Comparison of ENCODE assay signal across 10 cellular contexts in the genomic region with DNA sequence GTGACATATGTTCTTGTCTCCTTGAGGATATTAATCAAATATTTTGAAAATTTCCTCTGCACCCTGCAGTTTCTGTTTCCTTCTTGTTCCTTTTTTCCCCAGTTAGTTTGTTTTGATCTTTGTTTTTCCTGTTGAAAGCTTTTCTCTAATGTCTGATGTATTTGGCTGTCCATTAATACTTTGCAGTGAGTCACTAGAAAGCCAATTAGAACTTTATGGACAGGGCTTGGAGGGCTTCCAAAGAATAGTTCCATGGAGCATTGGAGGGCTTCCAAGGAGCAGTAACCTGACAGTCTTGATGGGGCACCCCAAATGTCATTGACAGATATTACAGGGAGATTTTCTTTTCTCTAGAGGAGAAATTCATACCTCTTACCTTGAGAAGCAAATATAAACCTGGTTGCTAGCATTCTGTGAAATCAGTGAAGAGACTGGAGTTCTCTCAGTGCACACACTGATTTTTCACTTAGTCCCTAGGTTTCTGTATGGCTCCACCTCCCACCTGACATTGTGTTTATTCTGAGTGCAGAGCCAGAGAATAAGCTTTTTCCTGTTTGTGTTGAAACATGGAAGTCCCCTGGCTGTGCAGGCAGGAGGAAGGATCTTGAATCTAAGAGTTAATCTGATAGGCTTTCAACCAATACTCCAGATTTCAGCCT. TPM values are rescaled to one million over a fixed set of nuclear protein-coding genes. Genes with fewer than 3 reads are reported as not detected.
A peak's percentile ranks its signal among the peaks of the same experiment; 100 is the strongest.
DNase-seq lines count a peak whose midpoint lies in the region; ATAC-seq and TF ChIP-seq lines count a peak whose summit lies in the region.
"Had no signal": no experiment of that assay in that cellular context is flagged by ENCODE, and none has a peak within 500 bp of the region (broad histone marks: within the 10 kb centered on the region; RNA-seq: fewer than 3 reads in every experiment).

No MANE protein-coding gene starts in this region.

- no peaks in the 10 kb centered on the region for H3K9me3 ChIP-seq in prostate gland
- H3K9me3 ChIP-seq in CD4-positive, alpha-beta memory T cell (ENCODE audit: control insufficient read depth in 1 of 2, low read length in 2 of 2), result no peaks in the 10 kb centered on the region

- intact Hi-C loops in prostate gland (cut with DNase I), result no loop called here
- intact Hi-C loops in CD4-positive, alpha-beta memory T cell (cut with micrococcal nuclease), result no loop called here

- POLR2A ChIA-PET in CD4-positive, alpha-beta memory T cell (lab: Charles Lee; ENCODE audit: partially characterized antibody), result no interaction called here

- H3K4me1 ChIP-seq in prostate gland (replicated peaks), result peaks cover 9% of the 10 kb centered on the region
- peaks cover 3% of the 10 kb centered on the region for H3K4me1 ChIP-seq in CD4-positive, alpha-beta memory T cell (ENCODE audit: insufficient read depth, low read length)

- DNase-seq in EH (ENCODE audit: low read depth) (peak; percentile 82), NCI-H2081 treated with DMSO at 0.1 percent for 48 hours (lab: John Stamatoyannopoulos, UW) (peak; percentile 1), prostate gland (ENCODE audit: low spot score) (peak; percentile 78), GM20000 (ENCODE audit: low spot score) (no peak)
- no peak for DNase-seq in CD4-positive, alpha-beta memory T cell
- DNase-seq: activated CD8-positive, alpha-beta T cell treated with anti-CD3 and anti-CD28 coated beads, Interleukin-2, amount 10 ng/mL, durations not matched to agents 7 days and 5 days; SHP77 had no signal

- H3K36me3 ChIP-seq in prostate gland, result no peaks in the 10 kb centered on the region
- no peaks in the 10 kb centered on the region for H3K36me3 ChIP-seq in CD4-positive, alpha-beta memory T cell (ENCODE audit: insufficient read depth, low read length)

- peak overlapping the region; percentile 21 to 58 for H3K27ac ChIP-seq in prostate gland
- no peak overlapping the region for H3K27ac ChIP-seq in CD4-positive, alpha-beta memory T cell (ENCODE audit: low read depth, low read length)

- no peak for TF ChIP-seq CTCF in prostate gland (IDR thresholded peaks at IDR 0.05)
- no peak for TF ChIP-seq CTCF in GM20000 (IDR thresholded peaks at IDR 0.05; ENCODE audit: extremely low read depth, missing control alignments)

- H3K4me3 ChIP-seq in prostate gland, result no peak overlapping the region
- no peak overlapping the region for H3K4me3 ChIP-seq in CD4-positive, alpha-beta memory T cell (ENCODE audit: low read length in 2 of 2)

- H3K4me1 Mint-ChIP-seq in CD4-positive, alpha-beta memory T cell, result peaks cover 10 to 22% (median 14%) of the 10 kb centered on the region in 4 donors

- H3K27ac Mint-ChIP-seq in CD4-positive, alpha-beta memory T cell, result peak overlapping the region in 1 of 7 donors; percentile 1
- H3K27ac Mint-ChIP-seq: activated CD8-positive, alpha-beta T cell treated with anti-CD3 and anti-CD28 coated beads, Interleukin-2, amount 10 ng/mL, durations not matched to agents 7 days and 5 days had no signal

- no peaks in the 10 kb centered on the region for H3K9me3 Mint-ChIP-seq in CD4-positive, alpha-beta memory T cell

- CTCF ChIA-PET in CD4-positive, alpha-beta memory T cell (lab: Charles Lee; ENCODE audit: partially characterized antibody), result no interaction called here

- ATAC-seq in esophagus mucosa (peak; percentile 46), GM18519 (IDR thresholded peaks at IDR 0.05; ENCODE audit: low FRiP score, unreplicated experiment) (no peak), GM18502 (IDR thresholded peaks at IDR 0.05; ENCODE audit: poor library complexity, unreplicated experiment) (no peak)
- ATAC-seq: activated CD8-positive, alpha-beta T cell treated with anti-CD3 and anti-CD28 coated beads, Interleukin-2, amount 10 ng/mL, durations not matched to agents 7 days and 5 days had no signal

- TF ChIP-seq POLR2A in prostate gland (IDR thresholded peaks at IDR 0.05), result no peak

- H3K4me3 Mint-ChIP-seq in CD4-positive, alpha-beta memory T cell, result no peak overlapping the region
- H3K4me3 Mint-ChIP-seq: activated CD8-positive, alpha-beta T cell treated with anti-CD3 and anti-CD28 coated beads, Interleukin-2, amount 10 ng/mL, durations not matched to agents 7 days and 5 days had no signal

- H3K27me3 Mint-ChIP-seq in CD4-positive, alpha-beta memory T cell, result no peaks in the 10 kb centered on the region

- no peaks in the 10 kb centered on the region for H3K27me3 ChIP-seq in prostate gland (replicated peaks; ENCODE audit: insufficient read depth)
- no peaks in the 10 kb centered on the region for H3K27me3 ChIP-seq in CD4-positive, alpha-beta memory T cell (ENCODE audit: insufficient read depth, low read length)

- H3K36me3 Mint-ChIP-seq in CD4-positive, alpha-beta memory T cell, result no peaks in the 10 kb centered on the region

RNA-seq across cellular contexts. Expression of gene SPARCL1, which starts 26.5 kb away (rescaled TPM):
- total RNA-seq in esophagus mucosa, result 31.0 TPM
- 100 to 1,000 TPM; 248 to 377 TPM for total RNA-seq in prostate gland
- not detected for total RNA-seq in CD4-positive, alpha-beta memory T cell
- not detected for polyA plus RNA-seq in CD4-positive, alpha-beta memory T cell
- total RNA-seq: activated CD8-positive, alpha-beta T cell treated with anti-CD3 and anti-CD28 coated beads, Interleukin-2, amount 10 ng/mL, durations not matched to agents 7 days and 5 days had no signal

Comparison
In these comparisons a context has a peak if more than half of its experiments do, and no peak if none do; other contexts are left out.
1. DNase-seq: peak in EH (single experiment), NCI-H2081 treated with DMSO at 0.1 percent for 48 hours (single experiment) and prostate gland (single experiment); none in GM20000 (single experiment) and CD4-positive, alpha-beta memory T cell (0 of 5).
2. RNA of gene SPARCL1, which starts 26.5 kb away (total RNA-seq): 248 to 377 TPM in prostate gland and 31.0 TPM in esophagus mucosa (single experiment); not detected in CD4-positive, alpha-beta memory T cell; every median in the first group is over 10 times any median in the second.